In the genomic region with DNA sequence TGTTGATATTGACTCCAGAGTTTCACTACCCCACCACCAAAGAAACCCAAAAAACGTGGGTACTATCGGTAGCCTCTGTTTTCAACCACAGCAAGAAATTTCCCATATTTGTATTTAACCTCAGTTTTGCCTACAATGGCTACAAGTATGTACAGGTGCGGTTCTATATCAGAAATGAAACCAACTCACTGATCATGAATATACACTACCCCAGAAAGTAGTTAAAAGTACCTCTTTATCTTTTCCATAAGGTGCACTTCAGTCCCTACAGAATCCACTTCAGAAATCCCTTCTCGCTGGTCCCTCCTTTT, we compare ENCODE assay signal across 16 cellular contexts.
DNase-seq lines count a peak whose midpoint lies in the region; ATAC-seq lines count a peak whose summit lies in the region.
"Had no signal": no experiment of that assay in that cellular context is flagged by ENCODE, and none has a peak within 500 bp of the region (broad histone marks: within the 10 kb centered on the region; RNA-seq: fewer than 3 reads in every experiment).

No MANE protein-coding gene starts in this region.

- DNase-seq in foreskin melanocyte (no peak), T1000 (lab: John Stamatoyannopoulos, UW) (no peak)
- no peak for DNase-seq in stimulated activated effector memory CD8-positive, alpha-beta T cell treated with anti-CD3 and anti-CD28 coated beads, Interleukin-12 subunit alpha, Interleukin-12 subunit beta, amount 100 ng/mL, for 72 hours (ENCODE audit: low spot score in 2 of 2)
- no peak for DNase-seq in activated naive CD4-positive, alpha-beta T cell (lab: John Stamatoyannopoulos, UW)
- DNase-seq: activated CD4-positive, alpha-beta T cell treated with anti-CD3 and anti-CD28 coated beads for 4 hours; CD4-positive, alpha-beta T cell; mesendoderm; NCI-H1417 treated with DMSO at 0.1 percent for 48 hours; NCI-H510A; OCI-M1; T-cell; testis had no signal

- no peak overlapping the region for H3K4me3 Mint-ChIP-seq in stimulated activated effector memory CD8-positive, alpha-beta T cell treated with anti-CD3 and anti-CD28 coated beads, Interleukin-12 subunit alpha, Interleukin-12 subunit beta, amount 100 ng/mL, for 72 hours
- H3K4me3 Mint-ChIP-seq: activated T-helper 1 cell treated with anti-CD3 and anti-CD28 coated beads, Interleukin-12 subunit alpha, Interleukin-12 subunit beta, Interleukin-2, Interleukin-4 antibody, amounts not matched to agents 30 ng/mL and 10 ng/mL and 1 ng/mL, durations not matched to agents 14 hours and 24 hours and 36 hours; CD4-positive, alpha-beta T cell; T-cell had no signal

- H3K9me3 Mint-ChIP-seq in stimulated activated effector memory CD8-positive, alpha-beta T cell treated with anti-CD3 and anti-CD28 coated beads, Interleukin-12 subunit alpha, Interleukin-12 subunit beta, amount 100 ng/mL, for 72 hours, result no peaks in the 10 kb centered on the region
- H3K9me3 Mint-ChIP-seq: activated T-helper 1 cell treated with anti-CD3 and anti-CD28 coated beads, Interleukin-12 subunit alpha, Interleukin-12 subunit beta, Interleukin-2, Interleukin-4 antibody, amounts not matched to agents 30 ng/mL and 10 ng/mL and 1 ng/mL, durations not matched to agents 14 hours and 24 hours and 36 hours; CD4-positive, alpha-beta T cell; T-cell had no signal

- no peaks in the 10 kb centered on the region for H3K36me3 Mint-ChIP-seq in stimulated activated effector memory CD8-positive, alpha-beta T cell treated with anti-CD3 and anti-CD28 coated beads, Interleukin-12 subunit alpha, Interleukin-12 subunit beta, amount 100 ng/mL, for 72 hours

- no peak overlapping the region for H3K27ac Mint-ChIP-seq in stimulated activated effector memory CD8-positive, alpha-beta T cell treated with anti-CD3 and anti-CD28 coated beads, Interleukin-12 subunit alpha, Interleukin-12 subunit beta, amount 100 ng/mL, for 72 hours
- H3K27ac Mint-ChIP-seq: activated T-helper 1 cell treated with anti-CD3 and anti-CD28 coated beads, Interleukin-12 subunit alpha, Interleukin-12 subunit beta, Interleukin-2, Interleukin-4 antibody, amounts not matched to agents 30 ng/mL and 10 ng/mL and 1 ng/mL, durations not matched to agents 14 hours and 24 hours and 36 hours; CD4-positive, alpha-beta T cell; T-cell had no signal

- peaks cover 13% of the 10 kb centered on the region for H3K4me1 Mint-ChIP-seq in stimulated activated effector memory CD8-positive, alpha-beta T cell treated with anti-CD3 and anti-CD28 coated beads, Interleukin-12 subunit alpha, Interleukin-12 subunit beta, amount 100 ng/mL, for 72 hours
- H3K4me1 Mint-ChIP-seq: T-cell had no signal

- ATAC-seq in GM19395 (IDR thresholded peaks at IDR 0.05; ENCODE audit: unreplicated experiment) (peak; percentile 72), HG02623 (IDR thresholded peaks at IDR 0.05; ENCODE audit: unreplicated experiment) (peak; percentile 80), HG03439 (IDR thresholded peaks at IDR 0.05; ENCODE audit: unreplicated experiment) (peak; percentile 84)
- no peak for ATAC-seq in stimulated activated effector memory CD8-positive, alpha-beta T cell treated with anti-CD3 and anti-CD28 coated beads, Interleukin-12 subunit alpha, Interleukin-12 subunit beta, amount 100 ng/mL, for 72 hours
- ATAC-seq: T-cell had no signal
